8 cellular contexts compared by ENCODE assay signal in genomic region chr7:2405601-2406345, GRCh38. TPM values are rescaled to one million over a fixed set of nuclear protein-coding genes. Genes with fewer than 3 reads are reported as not detected.
DNase-seq lines count a peak whose midpoint lies in the region; ATAC-seq lines count a peak whose summit lies in the region.

No MANE protein-coding gene starts in this region.

- peak; percentile 42 for ATAC-seq in GM21515 (IDR thresholded peaks at IDR 0.05; ENCODE audit: unreplicated experiment)
- no peak for ATAC-seq in HG02763 (IDR thresholded peaks at IDR 0.05; ENCODE audit: unreplicated experiment)

- H2BK12ac ChIP-seq in neuronal stem cell (ENCODE audit: low read length), result no peak overlapping the region

- H2BK15ac ChIP-seq in neuronal stem cell (ENCODE audit: low read length), result peak overlapping the region; percentile 75

- no peak overlapping the region for H4K8ac ChIP-seq in neuronal stem cell (ENCODE audit: low read depth, low read length)

- H3K4me2 ChIP-seq in neuronal stem cell (ENCODE audit: insufficient read depth, low read length, poor library complexity, severe bottlenecking), result no peak overlapping the region

- no peak overlapping the region for H2AFZ ChIP-seq in neuronal stem cell (ENCODE audit: low read length)

- no peak overlapping the region for H3K14ac ChIP-seq in neuronal stem cell (ENCODE audit: low read length)

- in situ Hi-C loops in KBM-7 (cut with MboI; ENCODE audit: low pct_unique_long_range_greater_than_20kb, low sequenced_read_pairs), result no loop called here

- no peak overlapping the region for H3K4ac ChIP-seq in neuronal stem cell (ENCODE audit: low read length)

- peak overlapping the region; percentile 89 for H3K23ac ChIP-seq in neuronal stem cell (ENCODE audit: low read depth, low read length, poor library complexity)

- H3K4me3 ChIP-seq in neuronal stem cell (ENCODE audit: low read length in 2 of 2), result peak overlapping the region in 1 of 2 donors; percentile 22

- H3K4me1 ChIP-seq in neuronal stem cell (ENCODE audit: control insufficient read depth in 2 of 2, insufficient read depth in 1 of 2, low read depth in 1 of 2, low read length in 2 of 2), result peaks cover 12 to 13% of the 10 kb centered on the region in 2 donors

- WGBS in neuronal stem cell (ENCODE audit: extremely low coverage in 2 of 2, insufficient read length in 2 of 2, insufficient replicate concordance in 1 of 2), 2 donors, result no CpG with 5 or more reads among the region's 21 CpGs

- H2BK120ac ChIP-seq in neuronal stem cell (ENCODE audit: low read depth, low read length), result no peak overlapping the region

- H3K79me1 ChIP-seq in neuronal stem cell (ENCODE audit: low read depth, low read length), result peaks cover 6% of the 10 kb centered on the region

- H3K9ac ChIP-seq in neuronal stem cell (ENCODE audit: low read depth, low read length, poor library complexity), result no peak overlapping the region

- H3K18ac ChIP-seq in neuronal stem cell (ENCODE audit: low read length), result no peak overlapping the region

- H3K27me3 ChIP-seq in neuronal stem cell (ENCODE audit: control insufficient read depth in 3 of 3, insufficient read depth in 3 of 3, low read depth in 1 of 3, low read length in 3 of 3), result no peaks in the 10 kb centered on the region

- no peak overlapping the region for H3K27ac ChIP-seq in neuronal stem cell (replicated peaks; ENCODE audit: low read length)

- H4K91ac ChIP-seq in neuronal stem cell (ENCODE audit: low read depth, low read length, poor library complexity), result no peak overlapping the region

- peak; percentile 63 for DNase-seq in GDM1 (lab: John Stamatoyannopoulos, UW)
- peak; percentile 87 for DNase-seq in KBM-7
- DNase-seq in activated T-cell treated with anti-CD3 and anti-CD28 coated beads, Interleukin-2, amount 50 U/mL, for 1 hour, result peak; percentile 38
- no peak for DNase-seq in neuronal stem cell (ENCODE audit: low spot score)
- no peak for DNase-seq in HK-2 (ENCODE audit: unreplicated experiment)
- DNase-seq in NCI-H510A treated with DMSO at 0.1 percent for 48 hours (lab: John Stamatoyannopoulos, UW), result no peak

- H3K36me3 ChIP-seq in neuronal stem cell (replicated peaks in 1 of 2; ENCODE audit: control insufficient read depth in 2 of 2, insufficient read depth in 2 of 2, low read length in 2 of 2), result peaks cover 0 to 2% of the 10 kb centered on the region in 2 donors

- H3K9me3 ChIP-seq in neuronal stem cell (replicated peaks in 1 of 2; ENCODE audit: control insufficient read depth in 2 of 2, insufficient read depth in 1 of 2, low read depth in 1 of 2, low read length in 2 of 2), result peaks cover 0 to 2% of the 10 kb centered on the region in 2 donors

- H2AK5ac ChIP-seq in neuronal stem cell (ENCODE audit: low read depth, low read length), result peak overlapping the region; percentile 75

- no peak overlapping the region for H2BK5ac ChIP-seq in neuronal stem cell (ENCODE audit: low read length)

RNA-seq across cellular contexts. Expression of gene CHST12, which starts 2.4 kb away (rescaled TPM):
- polyA plus RNA-seq in neuronal stem cell (2013, experiment 1 of 2), result 12.5 TPM
- 12.7 TPM for polyA plus RNA-seq in neuronal stem cell (2013, experiment 2 of 2)

RNA-seq across cellular contexts. Expression of gene EIF3B, which starts 51.1 kb away (rescaled TPM):
- 81.1 TPM for polyA plus RNA-seq in neuronal stem cell (2013, experiment 1 of 2)
- polyA plus RNA-seq in neuronal stem cell (2013, experiment 2 of 2), result 83.2 TPM

Comparison
In these comparisons a context has a peak if more than half of its experiments do, and no peak if none do; other contexts are left out.
1. DNase-seq: peak in GDM1 (single experiment), KBM-7 (single experiment) and activated T-cell treated with anti-CD3 and anti-CD28 coated beads, Interleukin-2, amount 50 U/mL, for 1 hour (single experiment); none in neuronal stem cell (single experiment), HK-2 (single experiment) and NCI-H510A treated with DMSO at 0.1 percent for 48 hours (single experiment).